In genomic region chr21:34073749-34074282, GRCh38 we compare ENCODE assay signal across 8 cellular contexts. TPM values are rescaled to one million over a fixed set of nuclear protein-coding genes. Genes with fewer than 3 reads are reported as not detected.
A peak's percentile ranks its signal among the peaks of the same experiment; 100 is the strongest.
DNase-seq lines count a peak whose midpoint lies in the region; ATAC-seq, FAIRE-seq and TF ChIP-seq lines count a peak whose summit lies in the region.

No MANE protein-coding gene starts in this region.

- H3K4me2 ChIP-seq in Karpas-422 (ENCODE audit: low read depth, low read length, poor library complexity, severe bottlenecking) (peak overlapping the region; percentile 88), neural cell (ENCODE audit: low read length) (no peak overlapping the region)

- peaks cover 53% of the 10 kb centered on the region for H3K4me1 ChIP-seq in Karpas-422 (ENCODE audit: low read length)

- DNase-seq in GM12865 (ENCODE audit: low read depth): peak; percentile 52
- DNase-seq in Karpas-422: peak; percentile 75
- no peak for DNase-seq in activated T-cell treated with anti-CD3 and anti-CD28 coated beads, Interleukin-2, amount 50 U/mL, for 24 hours
- no peak for DNase-seq in fibroblast of mammary gland (ENCODE audit: low read depth)
- peak; percentile 60 for DNase-seq in urothelium cell line (ENCODE audit: low spot score)
- DNase-seq in amniotic stem cell (lab: John Stamatoyannopoulos, UW): no peak

- H3K79me2 ChIP-seq in Karpas-422 (ENCODE audit: low read length) (peaks cover 48% of the 10 kb centered on the region), neural cell (replicated peaks; ENCODE audit: insufficient read depth, low read length) (peaks cover 37% of the 10 kb centered on the region)

- H4K20me1 ChIP-seq in Karpas-422 (ENCODE audit: insufficient read depth, low read depth, low read length): peaks cover 9% of the 10 kb centered on the region; the same call in 1 of the 2 replicates
- H4K20me1 ChIP-seq in neural cell (ENCODE audit: insufficient read depth): no peaks in the 10 kb centered on the region

- no peaks in the 10 kb centered on the region for H3K9me3 ChIP-seq in Karpas-422 (ENCODE audit: low read length)
- no peaks in the 10 kb centered on the region for H3K9me3 ChIP-seq in neural cell (ENCODE audit: low read length)

- no peak for FAIRE-seq in urothelium cell line (lab: Jason Lieb, UNC)

- H3K36me3 ChIP-seq in Karpas-422 (ENCODE audit: insufficient read depth, low read length) (peaks cover 36% of the 10 kb centered on the region), neural cell (ENCODE audit: insufficient read depth, low read length) (no peaks in the 10 kb centered on the region)

- peak overlapping the region; percentile 95 for H3K4me3 ChIP-seq in GM12865 (ENCODE audit: low read depth, low read length)
- H3K4me3 ChIP-seq in Karpas-422 (ENCODE audit: low read length): peak overlapping the region; percentile 84
- peak overlapping the region; percentile 76 for H3K4me3 ChIP-seq in fibroblast of mammary gland (ENCODE audit: control insufficient read depth, low read depth, low read length)
- peak overlapping the region; percentile 73 for H3K4me3 ChIP-seq in neural cell (ENCODE audit: low read length)

- no peaks in the 10 kb centered on the region for H3K9me3 Mint-ChIP-seq in activated T-cell treated with anti-CD3 and anti-CD28 coated beads, Interleukin-2, amount 50 U/mL, for 24 hours

- H3K9me2 ChIP-seq in Karpas-422 (replicated peaks; ENCODE audit: insufficient read depth, low read length): no peaks in the 10 kb centered on the region
- no peaks in the 10 kb centered on the region for H3K9me2 ChIP-seq in neural cell (ENCODE audit: insufficient read depth, low read length)

- H3F3A ChIP-seq in neural cell (ENCODE audit: insufficient read depth, low read length, poor library complexity, severe bottlenecking): no peaks in the 10 kb centered on the region

- no peaks in the 10 kb centered on the region for H3K27me3 Mint-ChIP-seq in activated T-cell treated with anti-CD3 and anti-CD28 coated beads, Interleukin-2, amount 50 U/mL, for 24 hours

- H3K4me3 Mint-ChIP-seq in activated T-cell treated with anti-CD3 and anti-CD28 coated beads, Interleukin-2, amount 50 U/mL, for 24 hours: peak overlapping the region; percentile 96

- H2AFZ ChIP-seq in Karpas-422 (ENCODE audit: low read length) (no peak overlapping the region), neural cell (ENCODE audit: low read depth, low read length) (no peak overlapping the region)

- no peak for TF ChIP-seq RAD21 in neural cell (conservative IDR thresholded peaks at IDR 0.05)

- peaks cover 47% of the 10 kb centered on the region for H3K4me1 Mint-ChIP-seq in activated T-cell treated with anti-CD3 and anti-CD28 coated beads, Interleukin-2, amount 50 U/mL, for 24 hours (ENCODE audit: low read depth)

- H3K27me3 ChIP-seq in Karpas-422 (ENCODE audit: low read length) (no peaks in the 10 kb centered on the region), neural cell (ENCODE audit: insufficient read depth, low read depth, low read length) (no peaks in the 10 kb centered on the region)

- H3K27ac Mint-ChIP-seq in activated T-cell treated with anti-CD3 and anti-CD28 coated beads, Interleukin-2, amount 50 U/mL, for 24 hours: peak overlapping the region; percentile 95

- TF ChIP-seq EP300 in neural cell (conservative IDR thresholded peaks at IDR 0.05; ENCODE audit: poor library complexity, severe bottlenecking): no peak

- no peak for TF ChIP-seq CTCF in GM12865 (IDR thresholded peaks at IDR 0.05; ENCODE audit: insufficient read depth, low read depth, low read length, missing control alignments)
- no peak for TF ChIP-seq CTCF in fibroblast of mammary gland (conservative IDR thresholded peaks at IDR 0.05; ENCODE audit: control insufficient read depth, insufficient read depth, low read depth, low read length)
- TF ChIP-seq CTCF in neural cell (IDR thresholded peaks at IDR 0.05; ENCODE audit: poor library complexity, severe bottlenecking): no peak

- H3K9ac ChIP-seq in Karpas-422 (ENCODE audit: low read length): peak overlapping the region; percentile 84
- peak overlapping the region; percentile 78 for H3K9ac ChIP-seq in neural cell (ENCODE audit: low read length)

- peaks cover 45% of the 10 kb centered on the region for H3K36me3 Mint-ChIP-seq in activated T-cell treated with anti-CD3 and anti-CD28 coated beads, Interleukin-2, amount 50 U/mL, for 24 hours (ENCODE audit: low read depth)

- peak overlapping the region; percentile 82 for H3K27ac ChIP-seq in Karpas-422 (ENCODE audit: low read length)
- H3K27ac ChIP-seq in neural cell (ENCODE audit: low read length): no peak overlapping the region

- peak; percentile 39 for ATAC-seq in GM21825 (IDR thresholded peaks at IDR 0.05; ENCODE audit: unreplicated experiment)

TF ChIP-seq in neural cell, 6 proteins besides CTCF, POLR2A, EP300 and RAD21:
- peak; percentile 35 for TF ChIP-seq MXI1 (conservative IDR thresholded peaks at IDR 0.05; ENCODE audit: poor library complexity, severe bottlenecking)
- no peak for TF ChIP-seq POLR2AphosphoS5 (IDR thresholded peaks at IDR 0.05)
- no peak for TF ChIP-seq EZH2 (IDR thresholded peaks at IDR 0.05; ENCODE audit: borderline replicate concordance, insufficient read depth, low read length, poor library complexity, severe bottlenecking)
- TF ChIP-seq REST (IDR thresholded peaks at IDR 0.05; ENCODE audit: borderline replicate concordance): no peak
- no peak for TF ChIP-seq SMC3 (conservative IDR thresholded peaks at IDR 0.05; ENCODE audit: poor library complexity)
- no peak for TF ChIP-seq TAF1 (IDR thresholded peaks at IDR 0.05; ENCODE audit: low read depth)

RNA-seq across cellular contexts. Expression of gene MRPS6, which starts 0.4 kb away (rescaled TPM):
- total RNA-seq in Karpas-422 (2014; rRNA removed; shearing (Covaris generic); ENCODE audit: low replicate concordance): 28.4 and 56.8 TPM in 2 replicates
- polyA plus RNA-seq in neural cell: 69.1 and 70.1 TPM in 2 replicates
- 21.4 and 25.8 TPM in 2 replicates for polyA minus RNA-seq in neural cell

RNA-seq across cellular contexts. Expression of gene SLC5A3, which starts 0.4 kb away (rescaled TPM):
- total RNA-seq in Karpas-422 (2014; rRNA removed; shearing (Covaris generic); ENCODE audit: low replicate concordance): 23.7 and 55.0 TPM in 2 replicates
- polyA plus RNA-seq in neural cell: 17.0 and 18.2 TPM in 2 replicates
- 71.6 and 87.2 TPM in 2 replicates for polyA minus RNA-seq in neural cell

Comparison
In these comparisons a context has a peak if more than half of its experiments do, and no peak if none do; other contexts are left out.
1. DNase-seq: peak in GM12865 (single experiment), Karpas-422 (single experiment) and urothelium cell line (single experiment); none in activated T-cell treated with anti-CD3 and anti-CD28 coated beads, Interleukin-2, amount 50 U/mL, for 24 hours (single experiment), fibroblast of mammary gland (single experiment) and amniotic stem cell (single experiment).
2. Peak in every context shown above with its lines, with median percentiles within 50 percentile points of each other: H3K4me3 ChIP-seq.